8 cellular contexts compared by ENCODE assay signal in genomic region chr3:134250717-134251220, GRCh38. TPM values are rescaled to one million over a fixed set of nuclear protein-coding genes. Genes with fewer than 3 reads are reported as not detected.
DNase-seq lines count a peak whose midpoint lies in the region; ATAC-seq and TF ChIP-seq lines count a peak whose summit lies in the region.

Gene RYK (minus strand): TSS chr3:134250859. CDS start chr3:134250654, 205 bp downstream.

- ATAC-seq in DND-41 (ENCODE audit: insufficient read depth, low read depth) (peak; percentile 81), GM21825 (IDR thresholded peaks at IDR 0.05; ENCODE audit: unreplicated experiment) (peak; percentile 72)

- H3K9me3 Mint-ChIP-seq in nephron, result no peaks in the 10 kb centered on the region
- no peaks in the 10 kb centered on the region for H3K9me3 Mint-ChIP-seq in stimulated activated naive CD8-positive, alpha-beta T cell treated with anti-CD3 and anti-CD28 coated beads, Interleukin-15, Interleukin-2, amounts not matched to agents 100 ng/mL and 50 ng/mL, for 24 hours

- H3K27me3 ChIP-seq in DND-41 (ENCODE audit: insufficient read depth, low read length, poor library complexity) (no peaks in the 10 kb centered on the region), Karpas-422 (ENCODE audit: low read length) (no peaks in the 10 kb centered on the region)

- H3K79me2 ChIP-seq in DND-41 (ENCODE audit: insufficient read depth, low read length) (peaks cover 50% of the 10 kb centered on the region), Karpas-422 (ENCODE audit: low read length) (no peaks in the 10 kb centered on the region)

- H3K9ac ChIP-seq in DND-41 (ENCODE audit: low read depth, low read length) (peak within 1 kb of the TSS; percentile 78), Karpas-422 (ENCODE audit: low read length) (peak within 1 kb of the TSS; percentile 69)

- H3K4me2 ChIP-seq in DND-41 (ENCODE audit: insufficient read depth, low read length) (peak within 1 kb of the TSS; percentile 78), Karpas-422 (ENCODE audit: low read depth, low read length, poor library complexity, severe bottlenecking) (peak within 1 kb of the TSS; percentile 94)

- H3K4me3 ChIP-seq in DND-41 (ENCODE audit: low read depth in 1 of 2, low read length in 2 of 2), result peak within 1 kb of the TSS; percentile 59 to 93
- H3K4me3 ChIP-seq in Karpas-422 (ENCODE audit: low read length), result peak within 1 kb of the TSS; percentile 77
- H3K4me3 ChIP-seq in fibroblast of pulmonary artery (replicated peaks; ENCODE audit: low read depth, low read length), result peak within 1 kb of the TSS; percentile 79

- H3K4me1 Mint-ChIP-seq in nephron, result peaks cover 59% of the 10 kb centered on the region
- peaks cover 78% of the 10 kb centered on the region for H3K4me1 Mint-ChIP-seq in stimulated activated naive CD8-positive, alpha-beta T cell treated with anti-CD3 and anti-CD28 coated beads, Interleukin-15, Interleukin-2, amounts not matched to agents 100 ng/mL and 50 ng/mL, for 24 hours (ENCODE audit: low read depth)

- peak within 1 kb of the TSS; percentile 79 for H2AFZ ChIP-seq in DND-41 (ENCODE audit: low read depth, low read length)
- H2AFZ ChIP-seq in Karpas-422 (ENCODE audit: low read length), result peak within 1 kb of the TSS; percentile 97

- H3K36me3 Mint-ChIP-seq in nephron (ENCODE audit: low read depth), result peaks cover 13% of the 10 kb centered on the region
- H3K36me3 Mint-ChIP-seq in stimulated activated naive CD8-positive, alpha-beta T cell treated with anti-CD3 and anti-CD28 coated beads, Interleukin-15, Interleukin-2, amounts not matched to agents 100 ng/mL and 50 ng/mL, for 24 hours (ENCODE audit: low read depth), result peaks cover 15% of the 10 kb centered on the region

- H3K9me3 ChIP-seq in DND-41 (ENCODE audit: insufficient read depth, low read length, severe bottlenecking), result no peaks in the 10 kb centered on the region
- no peaks in the 10 kb centered on the region for H3K9me3 ChIP-seq in Karpas-422 (ENCODE audit: low read length)

- H3K4me1 ChIP-seq in DND-41 (ENCODE audit: insufficient read depth, low read length) (peaks cover 47% of the 10 kb centered on the region), Karpas-422 (ENCODE audit: low read length) (peaks cover 22% of the 10 kb centered on the region)

- DNase-seq in DND-41 (peak; percentile 77), Karpas-422 (peak; percentile 88), RPMI7951 (ENCODE audit: low read depth) (peak; percentile 83), fibroblast of pulmonary artery (ENCODE audit: low read depth) (peak; percentile 72)
- peak; percentile 68 for DNase-seq in activated T-helper 9 cell treated with anti-CD3 and anti-CD28 coated beads, Interleukin-2, amount 50 U/mL, for 16 hours (ENCODE audit: low read depth)

- H4K20me1 ChIP-seq in DND-41 (ENCODE audit: insufficient read depth, low read length) (peaks cover 17% of the 10 kb centered on the region; the same call in 1 of the 2 replicates), Karpas-422 (ENCODE audit: insufficient read depth, low read depth, low read length) (peaks cover 25% of the 10 kb centered on the region)

- no peaks in the 10 kb centered on the region for H3K27me3 Mint-ChIP-seq in nephron (ENCODE audit: low read depth)
- H3K27me3 Mint-ChIP-seq in stimulated activated naive CD8-positive, alpha-beta T cell treated with anti-CD3 and anti-CD28 coated beads, Interleukin-15, Interleukin-2, amounts not matched to agents 100 ng/mL and 50 ng/mL, for 24 hours, result peaks cover 4% of the 10 kb centered on the region

- H3K36me3 ChIP-seq in DND-41 (ENCODE audit: insufficient read depth, low read length) (no peaks in the 10 kb centered on the region), Karpas-422 (ENCODE audit: insufficient read depth, low read length) (no peaks in the 10 kb centered on the region)

- H3K27ac ChIP-seq in DND-41 (ENCODE audit: low read length) (peak within 1 kb of the TSS; percentile 77), Karpas-422 (ENCODE audit: low read length) (no peak within 1 kb of the TSS)

- peak within 1 kb of the TSS; percentile 91 to 96 (median 96) for H3K4me3 Mint-ChIP-seq in nephron
- peak within 1 kb of the TSS; percentile 91 for H3K4me3 Mint-ChIP-seq in stimulated activated naive CD8-positive, alpha-beta T cell treated with anti-CD3 and anti-CD28 coated beads, Interleukin-15, Interleukin-2, amounts not matched to agents 100 ng/mL and 50 ng/mL, for 24 hours

- no peaks in the 10 kb centered on the region for H3K9me2 ChIP-seq in Karpas-422 (replicated peaks; ENCODE audit: insufficient read depth, low read length)

- TF ChIP-seq CTCF in DND-41 (IDR thresholded peaks at IDR 0.05; ENCODE audit: borderline replicate concordance, extremely low read depth, low read length, poor library complexity, severe bottlenecking) (no peak), fibroblast of pulmonary artery (IDR thresholded peaks at IDR 0.05; ENCODE audit: low read length, missing control alignments) (no peak), nephron (IDR thresholded peaks at IDR 0.05; ENCODE audit: unreplicated experiment in 3 of 3) (no peak)

- peak within 1 kb of the TSS; percentile 97 to 98 (median 97) for H3K27ac Mint-ChIP-seq in nephron
- peak within 1 kb of the TSS; percentile 93 for H3K27ac Mint-ChIP-seq in stimulated activated naive CD8-positive, alpha-beta T cell treated with anti-CD3 and anti-CD28 coated beads, Interleukin-15, Interleukin-2, amounts not matched to agents 100 ng/mL and 50 ng/mL, for 24 hours

RNA-seq across cellular contexts. Expression of gene RYK, which starts in this region (rescaled TPM):
- total RNA-seq in Karpas-422 (2014; rRNA removed; shearing (Covaris generic); ENCODE audit: low replicate concordance), result 10.5 and 14.8 TPM in 2 replicates
- total RNA-seq in RPMI7951 (2014; rRNA removed; shearing (Covaris generic)), result 88.9 and 89.6 TPM in 2 replicates
